ENCODE assay signal across 8 cellular contexts in genomic region chr10:27258838-27259532, GRCh38. TPM values are rescaled to one million over a fixed set of nuclear protein-coding genes. Genes with fewer than 3 reads are reported as not detected.
DNase-seq lines count a peak whose midpoint lies in the region; ATAC-seq, FAIRE-seq and TF ChIP-seq lines count a peak whose summit lies in the region.

No MANE protein-coding gene starts in this region.

- H3K9me3 ChIP-seq in HUES6 (ENCODE audit: control insufficient read depth, insufficient read depth, low read depth, low read length), result peaks cover 4% of the 10 kb centered on the region; the same call in 1 of the 2 replicates
- no peaks in the 10 kb centered on the region for H3K9me3 ChIP-seq in liver (ENCODE audit: control insufficient read depth in 4 of 4, low read length in 3 of 4)
- H3K9me3 ChIP-seq in suprapubic skin, result no peaks in the 10 kb centered on the region

- ATAC-seq in GM19467 (IDR thresholded peaks at IDR 0.05; ENCODE audit: unreplicated experiment), result no peak

- peak overlapping the region; percentile 77 for H3K4me3 ChIP-seq in HUES6 (ENCODE audit: low read depth, low read length)
- peak overlapping the region; percentile 4 for H3K4me3 ChIP-seq in bronchial epithelial cell (ENCODE audit: low read depth, low read length)
- peak overlapping the region in 2 of 3 donors; percentile 24 to 54 for H3K4me3 ChIP-seq in liver (ENCODE audit: low read depth in 1 of 3, low read length in 3 of 3)
- H3K4me3 ChIP-seq in suprapubic skin, result peak overlapping the region; percentile 62

- H3K27me3 ChIP-seq in HUES6 (ENCODE audit: control insufficient read depth, insufficient read depth, low read length) (peaks cover 49% of the 10 kb centered on the region), bronchial epithelial cell (ENCODE audit: control insufficient read depth, insufficient read depth, low read length) (peaks cover 7% of the 10 kb centered on the region), liver (ENCODE audit: control insufficient read depth in 4 of 4, insufficient read depth in 4 of 4, low read length in 3 of 4) (peaks cover 0 to 9% (median 3%) of the 10 kb centered on the region in 4 donors), suprapubic skin (peaks cover 57% of the 10 kb centered on the region)

- FAIRE-seq in bronchial epithelial cell (lab: Jason Lieb, UNC), result no peak

- peak; percentile 38 for DNase-seq in activated CD4-positive, alpha-beta T cell treated with anti-CD3 and anti-CD28 coated beads for 48 hours
- no peak for DNase-seq in activated CD4-positive, alpha-beta T cell treated with anti-CD3 and anti-CD28 coated beads, Interleukin-2, amount 50 U/mL, for 4 hours
- DNase-seq in bronchial epithelial cell (ENCODE audit: low read depth) (no peak), suprapubic skin (ENCODE audit: low spot score in 2 of 2) (no peak), NK-92 (lab: John Stamatoyannopoulos, UW; ENCODE audit: unreplicated experiment) (no peak)

- 5% methylated on average over 65 of the region's 65 CpGs for WGBS in liver
- 2% methylated on average over 37 of the region's 65 CpGs for WGBS in suprapubic skin

- H3K4me1 ChIP-seq in HUES6 (ENCODE audit: control insufficient read depth, insufficient read depth, low read length) (no peaks in the 10 kb centered on the region), liver (ENCODE audit: control insufficient read depth in 4 of 4, insufficient read depth in 4 of 4, low read length in 3 of 4) (peaks cover 0 to 11% (median 7%) of the 10 kb centered on the region in 4 donors), suprapubic skin (peaks cover 12% of the 10 kb centered on the region)

- TF ChIP-seq RAD21 in liver (IDR thresholded peaks at IDR 0.05), result no peak

- TF ChIP-seq CTCF in bronchial epithelial cell (IDR thresholded peaks at IDR 0.05; ENCODE audit: insufficient read depth, low read length, severe bottlenecking) (no peak), liver (IDR thresholded peaks at IDR 0.05; ENCODE audit: low read depth, low read length, missing input control) (no peak), suprapubic skin (IDR thresholded peaks at IDR 0.05) (no peak)

- H3K27ac ChIP-seq in HUES6 (ENCODE audit: low read depth, low read length) (no peak overlapping the region), liver (ENCODE audit: low read depth in 1 of 2, low read length in 2 of 2) (no peak overlapping the region), suprapubic skin (no peak overlapping the region)

- TF ChIP-seq POLR2A in suprapubic skin (IDR thresholded peaks at IDR 0.05), result no peak

- no peaks in the 10 kb centered on the region for H3K36me3 ChIP-seq in HUES6 (ENCODE audit: control insufficient read depth, insufficient read depth, low read length)
- H3K36me3 ChIP-seq in bronchial epithelial cell (ENCODE audit: control insufficient read depth, insufficient read depth, low read length), result no peaks in the 10 kb centered on the region
- no peaks in the 10 kb centered on the region for H3K36me3 ChIP-seq in liver (ENCODE audit: control insufficient read depth in 4 of 4, insufficient read depth in 3 of 4, low read depth in 1 of 4, low read length in 3 of 4)
- no peaks in the 10 kb centered on the region for H3K36me3 ChIP-seq in suprapubic skin

- peak overlapping the region; percentile 41 for H3K9ac ChIP-seq in HUES6 (ENCODE audit: low read length)
- no peak overlapping the region for H3K9ac ChIP-seq in liver (ENCODE audit: low read depth in 1 of 2, low read length in 2 of 2)

- TF ChIP-seq EP300 in suprapubic skin (IDR thresholded peaks at IDR 0.05), result no peak

TF ChIP-seq in liver, 16 proteins besides CTCF, POLR2A, EP300 and RAD21:
- TF ChIP-seq REST (IDR thresholded peaks at IDR 0.05) (no peak), JUND (IDR thresholded peaks at IDR 0.05) (no peak), ZBTB33 (IDR thresholded peaks at IDR 0.05) (no peak), HNF4A (conservative IDR thresholded peaks at IDR 0.05) (no peak), ATF3 (IDR thresholded peaks at IDR 0.05) (no peak), HNF4G (IDR thresholded peaks at IDR 0.05) (no peak), FOXA2 (IDR thresholded peaks at IDR 0.05) (no peak)

RNA-seq across cellular contexts. Expression of gene ACBD5, which starts 18.4 kb away (rescaled TPM):
- total RNA-seq in bronchial epithelial cell (18.2 and 23.9 TPM in 2 replicates), liver (10 to 100 TPM; 12.6 to 39.7 TPM), suprapubic skin (10 to 100 TPM; 17.4 to 29.4 (median 18.8) TPM)
- 10 to 100 TPM; 16.9 to 17.3 TPM for polyA plus RNA-seq in liver

Comparison
In these comparisons a context has a peak if more than half of its experiments do, and no peak if none do; other contexts are left out.
1. H3K4me3 ChIP-seq: peak in every context shown above with its lines; median percentile 77 in HUES6; 62 in suprapubic skin; 39 in liver; 4 in bronchial epithelial cell.